Comparison of ENCODE assay signal across 11 cellular contexts in the genomic region with DNA sequence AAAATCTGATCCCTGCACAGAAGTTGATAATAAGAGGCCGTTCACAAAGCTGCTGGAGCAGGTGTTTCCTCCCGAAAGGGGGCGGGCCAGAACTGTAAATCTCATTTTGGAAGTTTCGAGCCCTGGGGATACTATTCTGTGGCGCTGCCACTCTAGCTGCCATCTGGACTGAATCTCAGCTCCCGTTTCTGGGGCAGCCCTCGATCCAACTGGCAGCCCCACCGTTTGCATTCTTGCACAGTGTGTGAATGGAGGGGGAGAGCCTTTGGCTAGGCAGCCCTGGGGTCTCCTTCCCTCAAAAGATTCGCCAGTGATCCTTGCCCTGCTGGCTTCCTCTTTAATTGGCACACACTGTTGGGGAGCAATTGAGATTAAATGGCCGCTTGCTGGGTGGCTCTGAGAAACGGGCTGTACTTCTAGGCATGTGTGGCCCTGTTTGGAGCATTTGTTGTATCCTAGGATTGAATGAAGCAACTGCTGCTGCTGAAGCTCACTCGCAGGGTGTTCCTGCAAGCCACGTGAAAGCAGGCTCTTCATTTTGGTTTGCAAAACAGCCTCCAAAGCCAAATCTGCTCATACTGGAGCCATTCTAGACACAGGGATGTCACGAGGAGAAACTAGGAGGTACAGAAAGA. TPM values are rescaled to one million over a fixed set of nuclear protein-coding genes. Genes with fewer than 3 reads are reported as not detected.
DNase-seq lines count a peak whose midpoint lies in the region; ATAC-seq and TF ChIP-seq lines count a peak whose summit lies in the region.
"Had no signal": no experiment of that assay in that cellular context is flagged by ENCODE, and none has a peak within 500 bp of the region (broad histone marks: within the 10 kb centered on the region; RNA-seq: fewer than 3 reads in every experiment).

No MANE protein-coding gene starts in this region.

- H3K4me3 ChIP-seq in left ventricle myocardium inferior = peak overlapping the region; percentile 15
- H3K4me3 ChIP-seq in heart right ventricle = no peak overlapping the region
- H3K4me3 ChIP-seq in transverse colon = no peak overlapping the region
- H3K4me3 ChIP-seq in HAP-1 = no peak overlapping the region
- H3K4me3 ChIP-seq: uterus had no signal

- H3K4me1 ChIP-seq in left ventricle myocardium inferior (peaks cover 8% of the 10 kb centered on the region), heart right ventricle (peaks cover 0 to 3% (median 0%) of the 10 kb centered on the region in 9 donors), transverse colon (no peaks in the 10 kb centered on the region), HAP-1 (no peaks in the 10 kb centered on the region)
- H3K4me1 ChIP-seq: uterus had no signal

- TF ChIP-seq POLR2A in transverse colon (IDR thresholded peaks at IDR 0.05) = no peak

- ATAC-seq in heart right ventricle = no peak

- intact Hi-C loops in left ventricle myocardium inferior (cut with micrococcal nuclease) (no loop called here), heart right ventricle (cut with DNase I) (no loop called here), head of caudate nucleus (cut with DNase I) (no loop called here), transverse colon (cut with DNase I; ENCODE audit: low total_unique reads) (no loop called here)

- TF ChIP-seq CTCF in left ventricle myocardium inferior (IDR thresholded peaks at IDR 0.05; ENCODE audit: borderline replicate concordance) (no peak), heart right ventricle (IDR thresholded peaks at IDR 0.05) (no peak), transverse colon (IDR thresholded peaks at IDR 0.05) (no peak)

- in situ Hi-C loops in transverse colon (cut with MboI; ENCODE audit: low pct_ligation_motif_present in 1 of 4, low pct_unique_long_range_greater_than_20kb in 1 of 4, low sequenced_read_pairs in 3 of 4) (no loop called here), HAP-1 (cut with MboI; ENCODE audit: low sequenced_read_pairs) (no loop called here)

- H3K27me3 ChIP-seq in left ventricle myocardium inferior (ENCODE audit: low read depth) (peaks cover 88% of the 10 kb centered on the region), heart right ventricle (peaks cover 0 to 46% (median 16%) of the 10 kb centered on the region in 7 donors), transverse colon (peaks cover 10% of the 10 kb centered on the region), HAP-1 (ENCODE audit: low read depth) (no peaks in the 10 kb centered on the region)
- H3K27me3 ChIP-seq: uterus had no signal

- H3K9me3 ChIP-seq in left ventricle myocardium inferior (replicated peaks) = no peaks in the 10 kb centered on the region
- H3K9me3 ChIP-seq in heart right ventricle = no peaks in the 10 kb centered on the region
- H3K9me3 ChIP-seq in transverse colon = no peaks in the 10 kb centered on the region
- H3K9me3 ChIP-seq in HAP-1 = no peaks in the 10 kb centered on the region
- H3K9me3 ChIP-seq: uterus had no signal

- TF ChIP-seq EP300 in transverse colon (IDR thresholded peaks at IDR 0.05; ENCODE audit: low read depth) = no peak

- H3K27ac ChIP-seq in left ventricle myocardium inferior (replicated peaks) (no peak overlapping the region), heart right ventricle (no peak overlapping the region), transverse colon (peak overlapping the region in 1 of 4 donors; percentile 51)
- H3K27ac ChIP-seq: skin epidermis, uterus had no signal

- H3K36me3 ChIP-seq in left ventricle myocardium inferior (no peaks in the 10 kb centered on the region), heart right ventricle (no peaks in the 10 kb centered on the region), transverse colon (no peaks in the 10 kb centered on the region), HAP-1 (replicated peaks) (no peaks in the 10 kb centered on the region)
- H3K36me3 ChIP-seq: uterus had no signal

- WGBS in heart right ventricle, 2 donors = 44 to 51% methylated on average over 14 of the region's 14 CpGs
- WGBS in transverse colon (ENCODE audit: low coverage in 1 of 2), 2 donors = 47 to 67% methylated on average over 2 to 14 of the region's 14 CpGs

- DNase-seq in left ventricle myocardium inferior = no peak
- no peak for DNase-seq in heart right ventricle
- DNase-seq in NCI-H82 (lab: John Stamatoyannopoulos, UW) = peak; percentile 67
- DNase-seq in head of caudate nucleus = peak in 28 of 42 donors; percentile 2 to 59 (median 25)
- DNase-seq in transverse colon = peak; percentile 49
- DNase-seq in HAP-1 (ENCODE audit: low spot score in 2 of 2) = no peak
- DNase-seq in NCI-H510A treated with DMSO at 0.1 percent for 48 hours (lab: John Stamatoyannopoulos, UW) = no peak
- no peak for DNase-seq in stimulated activated naive CD4-positive, alpha-beta T cell (lab: John Stamatoyannopoulos, UW)
- DNase-seq: uterus had no signal

RNA-seq across cellular contexts. Expression of a gene that starts 57.2 kb away (rescaled TPM):
- total RNA-seq in left ventricle myocardium inferior = not detected
- total RNA-seq in heart right ventricle = not detected
- not detected for polyA plus RNA-seq in heart right ventricle
- not detected for total RNA-seq in transverse colon
- polyA plus RNA-seq: CD14-positive monocyte had no signal

Comparison
In these comparisons a context has a peak if more than half of its experiments do, and no peak if none do; other contexts are left out.
1. DNase-seq: peak in NCI-H82 (single experiment), head of caudate nucleus (28 of 42) and transverse colon (single experiment); none in left ventricle myocardium inferior (single experiment), heart right ventricle (0 of 2), HAP-1 (0 of 2), NCI-H510A treated with DMSO at 0.1 percent for 48 hours (single experiment) and stimulated activated naive CD4-positive, alpha-beta T cell (0 of 6).